Comparison of ENCODE assay signal across 10 cellular contexts in the genomic region with DNA sequence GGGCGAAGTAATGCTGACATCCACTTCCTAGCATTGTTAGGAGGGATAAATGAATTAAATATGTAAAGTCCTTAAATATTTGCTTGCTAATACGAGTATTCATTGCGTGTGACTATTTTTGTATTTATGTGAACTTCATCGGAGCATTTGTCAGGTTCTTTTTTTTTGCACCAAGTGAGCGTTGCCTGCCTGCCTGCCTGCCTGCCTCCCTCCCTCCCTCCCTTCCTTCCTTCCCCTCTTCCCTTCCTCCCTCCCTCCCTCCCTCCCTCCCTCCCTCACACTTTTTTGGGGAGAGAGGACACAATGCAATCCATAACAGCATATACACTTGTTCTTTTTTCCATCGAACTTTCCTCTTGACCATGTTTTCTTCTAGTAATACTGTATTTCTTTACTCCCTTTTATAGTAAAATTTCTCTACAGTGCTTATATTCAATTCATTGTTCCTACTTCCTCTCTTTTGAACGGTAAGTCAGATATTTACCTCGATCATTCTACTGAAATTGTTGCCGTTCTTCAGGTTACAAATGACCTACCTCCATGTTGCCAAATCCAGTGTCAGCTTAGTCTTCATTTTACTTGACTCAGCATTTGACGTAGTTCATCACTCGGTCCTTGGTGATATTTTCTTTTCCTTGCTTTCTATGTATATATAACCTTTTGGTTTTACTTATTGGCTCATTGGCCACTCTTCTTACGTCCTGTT. TPM values are rescaled to one million over a fixed set of nuclear protein-coding genes. Genes with fewer than 3 reads are reported as not detected.
DNase-seq lines count a peak whose midpoint lies in the region; ATAC-seq, FAIRE-seq and TF ChIP-seq lines count a peak whose summit lies in the region.
"Had no signal": no experiment of that assay in that cellular context is flagged by ENCODE, and none has a peak within 500 bp of the region (broad histone marks: within the 10 kb centered on the region; RNA-seq: fewer than 3 reads in every experiment).

No MANE protein-coding gene starts in this region.

- DNase-seq in NCI-H1436 (lab: John Stamatoyannopoulos, UW) (peak; percentile 20), NCI-H1436 treated with DMSO at 0.1 percent for 48 hours (lab: John Stamatoyannopoulos, UW) (no peak), KG1 (lab: John Stamatoyannopoulos, UW) (peak; percentile 47), glomerular endothelial cell (ENCODE audit: extremely low read depth, low read depth, low spot score) (peak; percentile 20), pancreas (no peak), NCI-H2171 (lab: John Stamatoyannopoulos, UW) (no peak)
- no peak for DNase-seq in activated CD8-positive, alpha-beta T cell treated with anti-CD3 and anti-CD28 coated beads for 36 hours

- H3K27me3 ChIP-seq in pancreas = no peaks in the 10 kb centered on the region

- H3K36me3 ChIP-seq in pancreas = no peaks in the 10 kb centered on the region

- H3K4me1 ChIP-seq in pancreas = peaks cover 0 to 13% (median 0%) of the 10 kb centered on the region in 3 donors

- CTCF ChIA-PET in activated CD8-positive, alpha-beta T cell treated with anti-CD3 and anti-CD28 coated beads for 36 hours (lab: Charles Lee) = no interaction called here

- peak overlapping the region; percentile 99 for H3K4me3 Mint-ChIP-seq in activated CD8-positive, alpha-beta T cell treated with anti-CD3 and anti-CD28 coated beads for 36 hours

- ATAC-seq in activated CD8-positive, alpha-beta T cell treated with anti-CD3 and anti-CD28 coated beads for 36 hours = no peak
- ATAC-seq in pancreas (peak; percentile 1 to 61 (median 34)), GM18861 (IDR thresholded peaks at IDR 0.05; ENCODE audit: unreplicated experiment) (no peak)

- no peak for TF ChIP-seq CTCF in activated CD8-positive, alpha-beta T cell treated with anti-CD3 and anti-CD28 coated beads for 36 hours (IDR thresholded peaks at IDR 0.05)
- TF ChIP-seq CTCF in pancreas (IDR thresholded peaks at IDR 0.05) = no peak

- whole genome bisulfite sequencing in pancreas, 2 donors = 3% methylated on average over 12 of the region's 12 CpGs

- H3K27ac Mint-ChIP-seq in activated CD8-positive, alpha-beta T cell treated with anti-CD3 and anti-CD28 coated beads for 36 hours = peak overlapping the region; percentile 100

- H3K36me3 Mint-ChIP-seq in activated CD8-positive, alpha-beta T cell treated with anti-CD3 and anti-CD28 coated beads for 36 hours (ENCODE audit: low read depth) = peaks cover 14% of the 10 kb centered on the region

- POLR2A ChIA-PET in activated CD8-positive, alpha-beta T cell treated with anti-CD3 and anti-CD28 coated beads for 36 hours (lab: Charles Lee) = no interaction called here

- intact Hi-C loops in activated CD8-positive, alpha-beta T cell treated with anti-CD3 and anti-CD28 coated beads for 36 hours (cut with micrococcal nuclease) = loop anchor here (2.0 kb wide), 1 partner anchor 68 kb away; no protein-coding TSS in a partner anchor
- intact Hi-C loops in pancreas (cut with DNase I) = loop anchor here in 1 of 3 donors (5.0 kb wide), 1 partner anchor 70 kb away; no protein-coding TSS in a partner anchor

- H3K4me3 ChIP-seq in pancreas = peak overlapping the region; percentile 44 to 63 (median 50)

- no peaks in the 10 kb centered on the region for H3K9me3 ChIP-seq in pancreas

- no peaks in the 10 kb centered on the region for H3K27me3 Mint-ChIP-seq in activated CD8-positive, alpha-beta T cell treated with anti-CD3 and anti-CD28 coated beads for 36 hours

- H3K27ac ChIP-seq in pancreas = peak overlapping the region; percentile 83 to 98 (median 92)

- FAIRE-seq in pancreas (lab: Jason Lieb, UNC) = no peak
- FAIRE-seq: frontal cortex, G401.6 had no signal

- peaks cover 3% of the 10 kb centered on the region for H3K9me3 Mint-ChIP-seq in activated CD8-positive, alpha-beta T cell treated with anti-CD3 and anti-CD28 coated beads for 36 hours

- peaks cover 10% of the 10 kb centered on the region for H3K4me1 Mint-ChIP-seq in activated CD8-positive, alpha-beta T cell treated with anti-CD3 and anti-CD28 coated beads for 36 hours (ENCODE audit: low read depth)

RNA-seq across cellular contexts. Expression of a gene that starts 0.9 kb away (rescaled TPM):
- 10 to 100 TPM in 1 of 2 experiments, 1 to 10 TPM in 1; 5.5 to 10.4 TPM for total RNA-seq in activated CD8-positive, alpha-beta T cell treated with anti-CD3 and anti-CD28 coated beads for 36 hours
- total RNA-seq in glomerular endothelial cell (2.4 and 4.4 TPM in 2 replicates), pancreas (10 to 100 TPM in 3 of 6 donors, 1 to 10 TPM in 3; 5.2 to 15.8 (median 9.4) TPM)
- polyA plus RNA-seq in pancreas = 1 to 10 TPM; 1.8 to 2.3 TPM

Comparison
In these comparisons a context has a peak if more than half of its experiments do, and no peak if none do; other contexts are left out.
1. DNase-seq: peak in NCI-H1436 (single experiment), KG1 (single experiment) and glomerular endothelial cell (single experiment); none in NCI-H1436 treated with DMSO at 0.1 percent for 48 hours (single experiment), activated CD8-positive, alpha-beta T cell treated with anti-CD3 and anti-CD28 coated beads for 36 hours (single experiment), pancreas (0 of 6) and NCI-H2171 (single experiment).
2. ATAC-seq: peak in pancreas (4 of 4); none in activated CD8-positive, alpha-beta T cell treated with anti-CD3 and anti-CD28 coated beads for 36 hours (single experiment) and GM18861 (single experiment).